ENCODE assay signal across 8 cellular contexts in the genomic region with DNA sequence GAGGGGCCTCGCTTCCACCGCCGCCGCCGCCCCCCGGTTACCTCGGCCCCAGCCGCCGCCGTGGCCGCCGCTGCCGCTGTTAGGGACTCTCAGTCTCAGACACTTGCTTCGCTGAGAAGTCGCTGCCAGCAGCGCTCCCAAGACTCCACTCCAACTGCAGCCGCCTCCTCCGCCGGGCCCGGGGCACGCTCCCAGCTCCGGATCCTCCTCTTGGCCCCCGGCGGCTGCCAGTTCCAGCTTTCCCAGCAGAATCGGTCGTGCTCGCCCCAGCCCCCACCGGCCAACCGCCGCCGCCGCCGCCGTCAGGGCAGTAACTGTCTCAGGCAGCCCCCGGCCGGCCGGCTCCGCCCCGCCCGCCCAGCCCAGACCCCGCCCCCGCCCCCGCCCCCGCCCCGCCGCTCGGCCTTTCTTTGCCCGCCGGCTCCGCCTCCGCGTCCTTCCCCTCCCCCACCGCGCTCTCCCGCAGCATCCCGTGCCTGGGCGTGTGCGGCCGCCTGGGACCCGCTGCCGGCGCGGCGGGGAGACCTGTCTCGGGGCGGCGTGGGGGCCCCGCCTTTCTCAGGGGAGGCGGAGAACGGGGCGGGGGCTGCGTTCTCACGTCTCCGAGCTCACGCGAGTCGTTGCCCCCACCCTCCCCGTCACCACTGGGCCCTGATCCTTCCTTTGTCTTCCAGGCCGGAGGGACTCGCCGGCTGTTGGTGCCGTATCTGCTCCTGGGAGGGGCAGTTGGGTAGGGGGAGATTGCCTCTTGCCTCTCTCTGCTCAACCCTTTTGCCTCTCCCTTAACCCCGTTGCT. TPM values are rescaled to one million over a fixed set of nuclear protein-coding genes. Genes with fewer than 3 reads are reported as not detected.
DNase-seq lines count a peak whose midpoint lies in the region; TF ChIP-seq lines count a peak whose summit lies in the region.

A gene with protein sequence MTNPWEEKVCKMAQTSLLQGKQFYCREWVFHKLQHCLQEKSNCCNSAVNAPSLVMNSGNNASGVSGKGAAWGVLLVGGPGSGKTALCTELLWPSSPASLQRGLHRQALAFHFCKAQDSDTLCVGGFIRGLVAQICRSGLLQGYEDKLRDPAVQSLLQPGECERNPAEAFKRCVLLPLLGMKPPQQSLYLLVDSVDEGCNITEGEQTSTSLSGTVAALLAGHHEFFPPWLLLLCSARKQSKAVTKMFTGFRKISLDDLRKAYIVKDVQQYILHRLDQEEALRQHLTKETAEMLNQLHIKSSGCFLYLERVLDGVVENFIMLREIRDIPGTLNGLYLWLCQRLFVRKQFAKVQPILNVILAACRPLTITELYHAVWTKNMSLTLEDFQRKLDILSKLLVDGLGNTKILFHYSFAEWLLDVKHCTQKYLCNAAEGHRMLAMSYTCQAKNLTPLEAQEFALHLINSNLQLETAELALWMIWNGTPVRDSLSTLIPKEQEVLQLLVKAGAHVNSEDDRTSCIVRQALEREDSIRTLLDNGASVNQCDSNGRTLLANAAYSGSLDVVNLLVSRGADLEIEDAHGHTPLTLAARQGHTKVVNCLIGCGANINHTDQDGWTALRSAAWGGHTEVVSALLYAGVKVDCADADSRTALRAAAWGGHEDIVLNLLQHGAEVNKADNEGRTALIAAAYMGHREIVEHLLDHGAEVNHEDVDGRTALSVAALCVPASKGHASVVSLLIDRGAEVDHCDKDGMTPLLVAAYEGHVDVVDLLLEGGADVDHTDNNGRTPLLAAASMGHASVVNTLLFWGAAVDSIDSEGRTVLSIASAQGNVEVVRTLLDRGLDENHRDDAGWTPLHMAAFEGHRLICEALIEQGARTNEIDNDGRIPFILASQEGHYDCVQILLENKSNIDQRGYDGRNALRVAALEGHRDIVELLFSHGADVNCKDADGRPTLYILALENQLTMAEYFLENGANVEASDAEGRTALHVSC (N-terminal part only) (minus strand): TSS at position 316 of the 796 bp plus-strand sequence. CDS start 2,221 bp downstream, outside the sequence.

- H2BK12ac ChIP-seq in H9 (ENCODE audit: insufficient read length, low read depth, low read length): peak within 1 kb of the TSS; percentile 92

- H4K8ac ChIP-seq in H9 (replicated peaks; ENCODE audit: insufficient read length, low read depth, low read length): peak within 1 kb of the TSS; percentile 63

- no peak within 1 kb of the TSS for H2BK120ac ChIP-seq in H9 (ENCODE audit: low read depth, low read length, poor library complexity, severe bottlenecking)

- H3K9me3 Mint-ChIP-seq in H9: no peaks in the 10 kb centered on the region
- H3K9me3 Mint-ChIP-seq in activated naive CD4-positive, alpha-beta T cell treated with anti-CD3 and anti-CD28 coated beads, Interleukin-2, amount 50 U/mL, for 24 hours: no peaks in the 10 kb centered on the region

- H3K27ac ChIP-seq in H9 (ENCODE audit: insufficient read length, low read depth, low read length) (peak within 1 kb of the TSS; percentile 93), temporal lobe (ENCODE audit: low read depth, low read length) (peak within 1 kb of the TSS; percentile 99)

- no CpG with 5 or more reads among the region's 83 CpGs for WGBS in H9 (ENCODE audit: extremely low coverage, insufficient read length, low lambda C conversion rate)

- no peak for TF ChIP-seq CTCF in H9 (conservative IDR thresholded peaks at IDR 0.05)

- no peak within 1 kb of the TSS for H2BK15ac ChIP-seq in H9 (ENCODE audit: low read depth, low read length)

- H4K5ac ChIP-seq in H9 (ENCODE audit: insufficient read length, low read depth, low read length): peak within 1 kb of the TSS; percentile 55

- H3K27me3 Mint-ChIP-seq in H9 (ENCODE audit: low read depth): no peaks in the 10 kb centered on the region
- peaks cover 7% of the 10 kb centered on the region for H3K27me3 Mint-ChIP-seq in activated naive CD4-positive, alpha-beta T cell treated with anti-CD3 and anti-CD28 coated beads, Interleukin-2, amount 50 U/mL, for 24 hours

- H2BK5ac ChIP-seq in H9 (ENCODE audit: insufficient read length, low read length): peak within 1 kb of the TSS; percentile 31

- peak within 1 kb of the TSS; percentile 5 for H2AFZ ChIP-seq in H9 (ENCODE audit: low read length)

- H3K23ac ChIP-seq in H9 (ENCODE audit: insufficient read length, low read depth, low read length): no peak within 1 kb of the TSS

- in situ Hi-C loops in G401 (cut with HindIII; ENCODE audit: low sequenced_read_pairs): no loop called here

- H2BK20ac ChIP-seq in H9 (ENCODE audit: low read depth, low read length, poor library complexity, severe bottlenecking): no peak within 1 kb of the TSS

- H3K36me3 Mint-ChIP-seq in H9 (ENCODE audit: insufficient read depth in 1 of 3, low read depth in 3 of 3): peaks cover 0 to 8% (median 3%) of the 10 kb centered on the region in 3 experiments; a peak in 4 of 7 replicates
- no peaks in the 10 kb centered on the region for H3K36me3 Mint-ChIP-seq in activated naive CD4-positive, alpha-beta T cell treated with anti-CD3 and anti-CD28 coated beads, Interleukin-2, amount 50 U/mL, for 24 hours

- peaks cover 11% of the 10 kb centered on the region for H3K23me2 ChIP-seq in H9 (ENCODE audit: insufficient read length, low read depth, low read length, poor library complexity, severe bottlenecking)

- peaks cover 22 to 27% of the 10 kb centered on the region in 2 experiments for H3K4me1 Mint-ChIP-seq in H9
- peaks cover 8% of the 10 kb centered on the region for H3K4me1 Mint-ChIP-seq in activated naive CD4-positive, alpha-beta T cell treated with anti-CD3 and anti-CD28 coated beads, Interleukin-2, amount 50 U/mL, for 24 hours

- H3K56ac ChIP-seq in H9 (ENCODE audit: insufficient read length, low read depth, low read length): peak within 1 kb of the TSS; percentile 10

- peak within 1 kb of the TSS; percentile 12 for H4K91ac ChIP-seq in H9 (ENCODE audit: insufficient read length, low read depth, low read length)

- no peak within 1 kb of the TSS for H3T11ph ChIP-seq in H9 (ENCODE audit: low read length)

- H3K79me2 ChIP-seq in H9 (ENCODE audit: insufficient read depth, low read length): peaks cover 22% of the 10 kb centered on the region; the same call in 1 of the 2 replicates

- H3K4me1 ChIP-seq in H9 (ENCODE audit: insufficient read depth, low read length): peaks cover 2% of the 10 kb centered on the region; the same call in 1 of the 2 replicates

- H2AK5ac ChIP-seq in H9 (ENCODE audit: insufficient read length, low read length): no peak within 1 kb of the TSS

- peak; percentile 89 for DNase-seq in G401 (ENCODE audit: low spot score)
- DNase-seq in H9: peak; percentile 93
- DNase-seq in M059J (ENCODE audit: low read depth): peak; percentile 87
- peak; percentile 29 for DNase-seq in SHP77 treated with DMSO at 0.1 percent for 48 hours (lab: John Stamatoyannopoulos, UW)
- DNase-seq in globus pallidus (ENCODE audit: low spot score): peak; percentile 88
- DNase-seq in non-pigmented ciliary epithelial cell (ENCODE audit: low read depth): peak; percentile 70

- H3K14ac ChIP-seq in H9 (ENCODE audit: insufficient read depth, low read length): peak within 1 kb of the TSS; percentile 93

- H3K27me3 ChIP-seq in H9 (ENCODE audit: insufficient read depth, low read length): no peaks in the 10 kb centered on the region

- peak within 1 kb of the TSS; percentile 91 for H3K18ac ChIP-seq in H9 (ENCODE audit: insufficient read length, low read depth, low read length)

- no peaks in the 10 kb centered on the region for H4K20me1 ChIP-seq in H9 (ENCODE audit: control insufficient read depth, insufficient read depth, insufficient read length)

- peak within 1 kb of the TSS; percentile 79 to 92 for H3K4me3 Mint-ChIP-seq in H9
- H3K4me3 Mint-ChIP-seq in activated naive CD4-positive, alpha-beta T cell treated with anti-CD3 and anti-CD28 coated beads, Interleukin-2, amount 50 U/mL, for 24 hours: peak within 1 kb of the TSS; percentile 90

- H3K9ac ChIP-seq in H9 (ENCODE audit: extremely low read depth, insufficient read length, low read length): peak within 1 kb of the TSS; percentile 91

- H3K9me3 ChIP-seq in H9 (ENCODE audit: control insufficient read depth, low read depth, low read length): no peaks in the 10 kb centered on the region

- peak within 1 kb of the TSS; percentile 98 to 99 (median 99) for H3K27ac Mint-ChIP-seq in H9
- H3K27ac Mint-ChIP-seq in activated naive CD4-positive, alpha-beta T cell treated with anti-CD3 and anti-CD28 coated beads, Interleukin-2, amount 50 U/mL, for 24 hours: no peak within 1 kb of the TSS

- H3K79me1 ChIP-seq in H9 (ENCODE audit: insufficient read depth, low read depth, low read length, poor library complexity, severe bottlenecking): no peaks in the 10 kb centered on the region

- H3K4me2 ChIP-seq in H9 (ENCODE audit: insufficient read depth, insufficient read length, low read length): peak within 1 kb of the TSS; percentile 97

- H3K4ac ChIP-seq in H9 (ENCODE audit: low read depth, low read length): peak within 1 kb of the TSS; percentile 18; the same call in 1 of the 2 replicates

RNA-seq across cellular contexts. Expression of the gene that starts here (rescaled TPM):
- 6.0 and 12.7 TPM in 2 replicates for total RNA-seq in G401 (2014; rRNA removed; shearing (Covaris generic))
- total RNA-seq in H9 (2021): 27.3 and 30.1 TPM in 2 replicates
- total RNA-seq in M059J (2014; rRNA removed; shearing (Covaris generic)): 4.9 and 6.8 TPM in 2 replicates
- 99.6 TPM for total RNA-seq in temporal lobe

Comparison
In these comparisons a context has a peak if more than half of its experiments do, and no peak if none do; other contexts are left out.
1. Peak in every context shown above with its lines: DNase-seq and H3K27ac ChIP-seq.
2. DNase-seq: peak in every context shown above with its lines; median percentile 93 in H9; 89 in G401; 88 in globus pallidus; 87 in M059J; 70 in non-pigmented ciliary epithelial cell; 29 in SHP77 treated with DMSO at 0.1 percent for 48 hours.